ENCODE assay signal across 23 cellular contexts in genomic region chr10:80412521-80412920, GRCh38. TPM values are rescaled to one million over a fixed set of nuclear protein-coding genes. Genes with fewer than 3 reads are reported as not detected.
DNase-seq lines count a peak whose midpoint lies in the region; ATAC-seq and TF ChIP-seq lines count a peak whose summit lies in the region.
"Had no signal": no experiment of that assay in that cellular context is flagged by ENCODE, and none has a peak within 500 bp of the region (broad histone marks: within the 10 kb centered on the region; RNA-seq: fewer than 3 reads in every experiment).

No MANE protein-coding gene starts in this region.

- H3K27ac ChIP-seq in WERI-Rb-1 = 0 out of 2 replicates have a peak overlapping the region, but pooled peaks have one; percentile 41
- peak overlapping the region; percentile 94 for H3K27ac ChIP-seq in hepatocyte
- peak overlapping the region; percentile 78 for H3K27ac ChIP-seq in smooth muscle cell (ENCODE audit: low read depth)
- H3K27ac ChIP-seq: KMS-11 had no signal

- H3K36me3 Mint-ChIP-seq in activated CD4-positive, alpha-beta T cell treated with anti-CD3 and anti-CD28 coated beads for 36 hours (ENCODE audit: low read depth) = no peaks in the 10 kb centered on the region
- H3K36me3 Mint-ChIP-seq: activated naive CD4-positive, alpha-beta T cell treated with anti-CD3 and anti-CD28 coated beads, Interleukin-2, amount 50 U/mL, for 24 hours; naive thymus-derived CD8-positive, alpha-beta T cell had no signal

- POLR2A ChIA-PET in activated CD4-positive, alpha-beta T cell treated with anti-CD3 and anti-CD28 coated beads for 36 hours (lab: Charles Lee) = no interaction called here

- no peaks in the 10 kb centered on the region for H3K9me2 ChIP-seq in hepatocyte (replicated peaks; ENCODE audit: insufficient read depth)

- TF ChIP-seq CTCF in WERI-Rb-1 (IDR thresholded peaks at IDR 0.05; ENCODE audit: low read depth, low read length) (no peak), hepatocyte (IDR thresholded peaks at IDR 0.05; ENCODE audit: poor library complexity) (no peak), smooth muscle cell (IDR thresholded peaks at IDR 0.05; ENCODE audit: borderline replicate concordance, insufficient read depth, poor library complexity, severe bottlenecking) (no peak)

- peaks cover 44% of the 10 kb centered on the region for H3K4me1 Mint-ChIP-seq in activated CD4-positive, alpha-beta T cell treated with anti-CD3 and anti-CD28 coated beads for 36 hours

- H3K4me3 ChIP-seq in WERI-Rb-1 (ENCODE audit: low read depth, low read length) = no peak overlapping the region
- H3K4me3 ChIP-seq in hepatocyte = no peak overlapping the region
- no peak overlapping the region for H3K4me3 ChIP-seq in smooth muscle cell
- H3K4me3 ChIP-seq: A549, uterus had no signal

- H2AFZ ChIP-seq in hepatocyte = no peak overlapping the region
- H2AFZ ChIP-seq in smooth muscle cell (ENCODE audit: low read depth) = no peak overlapping the region

- H3K36me3 ChIP-seq in WERI-Rb-1 (peaks cover 43% of the 10 kb centered on the region), hepatocyte (replicated peaks; ENCODE audit: insufficient read depth, low read depth) (no peaks in the 10 kb centered on the region), smooth muscle cell (ENCODE audit: low read depth) (no peaks in the 10 kb centered on the region)
- H3K36me3 ChIP-seq: heart left ventricle, uterus had no signal

- H3K9me3 ChIP-seq in WERI-Rb-1 (ENCODE audit: severe bottlenecking) = no peaks in the 10 kb centered on the region
- H3K9me3 ChIP-seq in hepatocyte (ENCODE audit: low read depth) = no peaks in the 10 kb centered on the region
- H3K9me3 ChIP-seq in smooth muscle cell (replicated peaks; ENCODE audit: low read depth) = no peaks in the 10 kb centered on the region
- H3K9me3 ChIP-seq: A549, heart left ventricle, uterus had no signal

- no peak for ATAC-seq in activated CD4-positive, alpha-beta T cell treated with anti-CD3 and anti-CD28 coated beads for 36 hours
- ATAC-seq in HG02798 (IDR thresholded peaks at IDR 0.05; ENCODE audit: poor library complexity, unreplicated experiment) = no peak
- ATAC-seq: A549; heart left ventricle; left lobe of liver; naive thymus-derived CD8-positive, alpha-beta T cell; stimulated activated effector memory CD8-positive, alpha-beta T cell treated with anti-CD3 and anti-CD28 coated beads, Interleukin-12 subunit alpha, Interleukin-12 subunit beta, amount 100 ng/mL, for 72 hours had no signal

- H3K9me3 Mint-ChIP-seq in activated CD4-positive, alpha-beta T cell treated with anti-CD3 and anti-CD28 coated beads for 36 hours (ENCODE audit: low read depth) = no peaks in the 10 kb centered on the region
- H3K9me3 Mint-ChIP-seq: activated naive CD4-positive, alpha-beta T cell treated with anti-CD3 and anti-CD28 coated beads, Interleukin-2, amount 50 U/mL, for 24 hours; CD4-positive, alpha-beta memory T cell; central memory CD8-positive, alpha-beta T cell; naive thymus-derived CD8-positive, alpha-beta T cell; stimulated activated effector memory CD8-positive, alpha-beta T cell treated with anti-CD3 and anti-CD28 coated beads, Interleukin-12 subunit alpha, Interleukin-12 subunit beta, amount 100 ng/mL, for 72 hours had no signal

- intact Hi-C loops in activated CD4-positive, alpha-beta T cell treated with anti-CD3 and anti-CD28 coated beads for 36 hours (cut with DNase I, micrococcal nuclease) = no loop called here

- H3K27me3 ChIP-seq in WERI-Rb-1 (ENCODE audit: insufficient read depth, low read depth, severe bottlenecking) (no peaks in the 10 kb centered on the region), hepatocyte (no peaks in the 10 kb centered on the region), smooth muscle cell (ENCODE audit: low read depth) (no peaks in the 10 kb centered on the region)
- H3K27me3 ChIP-seq: uterus had no signal

- peak overlapping the region; percentile 16 for H3K27ac Mint-ChIP-seq in activated CD4-positive, alpha-beta T cell treated with anti-CD3 and anti-CD28 coated beads for 36 hours
- H3K27ac Mint-ChIP-seq: activated naive CD4-positive, alpha-beta T cell treated with anti-CD3 and anti-CD28 coated beads, Interleukin-2, amount 50 U/mL, for 24 hours; stimulated activated effector memory CD8-positive, alpha-beta T cell treated with anti-CD3 and anti-CD28 coated beads, Interleukin-12 subunit alpha, Interleukin-12 subunit beta, amount 100 ng/mL, for 72 hours had no signal

- peak overlapping the region; percentile 86 for H3K4me2 ChIP-seq in hepatocyte
- peak overlapping the region; percentile 70 for H3K4me2 ChIP-seq in smooth muscle cell
- H3K4me2 ChIP-seq: A549, KMS-11 had no signal

- H3K4me3 Mint-ChIP-seq in activated CD4-positive, alpha-beta T cell treated with anti-CD3 and anti-CD28 coated beads for 36 hours = no peak overlapping the region
- H3K4me3 Mint-ChIP-seq: activated naive CD4-positive, alpha-beta T cell treated with anti-CD3 and anti-CD28 coated beads, Interleukin-2, amount 50 U/mL, for 24 hours; CD4-positive, alpha-beta memory T cell; central memory CD8-positive, alpha-beta T cell; naive thymus-derived CD8-positive, alpha-beta T cell; stimulated activated effector memory CD8-positive, alpha-beta T cell treated with anti-CD3 and anti-CD28 coated beads, Interleukin-12 subunit alpha, Interleukin-12 subunit beta, amount 100 ng/mL, for 72 hours had no signal

- CTCF ChIA-PET in activated CD4-positive, alpha-beta T cell treated with anti-CD3 and anti-CD28 coated beads for 36 hours (lab: Charles Lee) = interaction anchor here (0.6 to 2.8 kb wide), 4 partner anchors 32 to 93 kb away, joined by 3 to 9 read pairs (median 8); no protein-coding TSS in a partner anchor

- H3F3A ChIP-seq in smooth muscle cell (ENCODE audit: low read depth) = peaks cover 19% of the 10 kb centered on the region

- H3K9ac ChIP-seq in smooth muscle cell (ENCODE audit: low read depth) = no peak overlapping the region
- H3K9ac ChIP-seq: KMS-11 had no signal

- H3K4me1 ChIP-seq in hepatocyte (ENCODE audit: insufficient read depth) (peaks cover 83% of the 10 kb centered on the region), smooth muscle cell (ENCODE audit: low read depth) (peaks cover 63% of the 10 kb centered on the region)

- no peaks in the 10 kb centered on the region for H4K20me1 ChIP-seq in hepatocyte (ENCODE audit: insufficient read depth, poor library complexity, severe bottlenecking)
- peaks cover 40% of the 10 kb centered on the region for H4K20me1 ChIP-seq in smooth muscle cell (ENCODE audit: low read depth)

- no peaks in the 10 kb centered on the region for H3K27me3 Mint-ChIP-seq in activated CD4-positive, alpha-beta T cell treated with anti-CD3 and anti-CD28 coated beads for 36 hours
- H3K27me3 Mint-ChIP-seq: activated naive CD4-positive, alpha-beta T cell treated with anti-CD3 and anti-CD28 coated beads, Interleukin-2, amount 50 U/mL, for 24 hours had no signal

- 86% methylated on average over 6 of the region's 6 CpGs for WGBS in hepatocyte (ENCODE audit: low lambda C conversion rate, missing lambda C conversion rate)
- 87% methylated on average over 6 of the region's 6 CpGs for WGBS in smooth muscle cell (ENCODE audit: low lambda C conversion rate)

- DNase-seq in activated CD4-positive, alpha-beta T cell treated with anti-CD3 and anti-CD28 coated beads for 36 hours = peak; percentile 37
- DNase-seq in activated CD4-positive, alpha-beta T cell treated with anti-CD3 and anti-CD28 coated beads for 1 hour = no peak
- no peak for DNase-seq in WERI-Rb-1
- no peak for DNase-seq in hepatocyte (ENCODE audit: low spot score)
- no peak for DNase-seq in smooth muscle cell (lab: John Stamatoyannopoulos, UW; ENCODE audit: unreplicated experiment)
- no peak for DNase-seq in activated gamma-delta T cell (lab: John Stamatoyannopoulos, UW)
- DNase-seq in EL = no peak
- DNase-seq: CD4-positive, alpha-beta memory T cell; heart left ventricle; naive thymus-derived CD8-positive, alpha-beta T cell; NCI-H1694 treated with DMSO at 0.1 percent for 48 hours; NCI-H774; stimulated activated CD4-positive, alpha-beta T cell treated with anti-CD3 and anti-CD28 coated beads, Interleukin-4, amount 100 ng/mL, for 4 hours; uterus had no signal

- H3K79me2 ChIP-seq in hepatocyte (peaks cover 73% of the 10 kb centered on the region), smooth muscle cell (ENCODE audit: low read depth) (peaks cover 13% of the 10 kb centered on the region)

RNA-seq across cellular contexts. Expression of gene PRXL2A, which starts 4.2 kb away (rescaled TPM):
- 10 to 100 TPM; 15.0 to 17.6 TPM for total RNA-seq in activated CD4-positive, alpha-beta T cell treated with anti-CD3 and anti-CD28 coated beads for 36 hours
- total RNA-seq in hepatocyte (159 and 166 TPM in 2 replicates), smooth muscle cell (28.8 and 43.6 TPM in 2 replicates)
- polyA plus RNA-seq in hepatocyte (214 and 222 TPM in 2 replicates), smooth muscle cell (80.0 and 82.0 TPM in 2 replicates)

RNA-seq across cellular contexts. Expression of gene TSPAN14, which starts 41.6 kb away (rescaled TPM):
- 10 to 100 TPM; 37.6 to 43.8 TPM for total RNA-seq in activated CD4-positive, alpha-beta T cell treated with anti-CD3 and anti-CD28 coated beads for 36 hours
- total RNA-seq in hepatocyte (55.1 and 65.9 TPM in 2 replicates), smooth muscle cell (39.8 and 42.7 TPM in 2 replicates)
- polyA plus RNA-seq in hepatocyte (90.4 and 104 TPM in 2 replicates), smooth muscle cell (46.3 and 82.5 TPM in 2 replicates)

RNA-seq across cellular contexts. Expression of gene DYDC2, which starts 55.9 kb away (rescaled TPM):
- under 1 TPM; 0.37 to 0.79 TPM for total RNA-seq in activated CD4-positive, alpha-beta T cell treated with anti-CD3 and anti-CD28 coated beads for 36 hours
- total RNA-seq in hepatocyte (0.56 and 0.80 TPM in 2 replicates), smooth muscle cell (not detected in 2 replicates)
- polyA plus RNA-seq in hepatocyte (0.72 TPM in 1 of 2 replicates, not detected in the other), smooth muscle cell (not detected in 2 replicates)
- total RNA-seq: CD4-positive, alpha-beta memory T cell; G401; heart left ventricle; naive thymus-derived CD8-positive, alpha-beta T cell had no signal
- polyA plus RNA-seq: CD4-positive, alpha-beta memory T cell; heart left ventricle; naive thymus-derived CD8-positive, alpha-beta T cell had no signal

RNA-seq across cellular contexts. Expression of gene DYDC1, which starts 56.0 kb away (rescaled TPM):
- total RNA-seq in activated CD4-positive, alpha-beta T cell treated with anti-CD3 and anti-CD28 coated beads for 36 hours = not detected
- total RNA-seq in hepatocyte (not detected in 2 replicates), smooth muscle cell (not detected in 2 replicates)
- polyA plus RNA-seq in hepatocyte (not detected in 2 replicates), smooth muscle cell (not detected in 2 replicates)
- total RNA-seq: CD4-positive, alpha-beta memory T cell; epithelial cell of proximal tubule; G401; heart left ventricle; left lobe of liver; naive thymus-derived CD8-positive, alpha-beta T cell; uterus had no signal
- polyA plus RNA-seq: A549; CD4-positive, alpha-beta memory T cell; heart left ventricle; naive thymus-derived CD8-positive, alpha-beta T cell had no signal

Comparison
In these comparisons a context has a peak if more than half of its experiments do, and no peak if none do; other contexts are left out.
1. H3K27ac ChIP-seq: peak in every context shown above with its lines; median percentile 94 in hepatocyte; 78 in smooth muscle cell; 41 in WERI-Rb-1.